In the genomic region with DNA sequence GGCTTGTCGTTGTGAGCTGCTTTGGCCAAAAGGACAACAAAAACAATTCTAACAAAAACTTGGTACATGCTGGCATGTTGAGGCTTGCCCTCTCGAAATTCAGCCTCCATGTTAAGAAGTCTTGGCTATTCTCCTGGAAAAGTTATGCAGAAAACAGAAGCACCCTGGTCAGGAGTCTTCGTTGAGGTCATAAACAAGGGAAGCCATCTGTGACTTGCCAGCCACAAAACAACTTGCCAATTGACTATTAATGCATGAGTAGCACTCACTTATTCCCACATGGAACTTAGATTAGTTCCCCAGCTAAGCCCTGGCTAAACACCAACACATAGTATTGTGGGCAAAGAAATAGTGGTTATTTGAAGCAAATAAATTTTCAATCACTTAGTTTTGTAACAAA, we compare ENCODE assay signal across 24 cellular contexts.
DNase-seq lines count a peak whose midpoint lies in the region; ATAC-seq and TF ChIP-seq lines count a peak whose summit lies in the region.
"Had no signal": no experiment of that assay in that cellular context is flagged by ENCODE, and none has a peak within 500 bp of the region (broad histone marks: within the 10 kb centered on the region; RNA-seq: fewer than 3 reads in every experiment).

No MANE protein-coding gene starts in this region.

- no peaks in the 10 kb centered on the region for H3K9me3 Mint-ChIP-seq in effector memory CD8-positive, alpha-beta T cell
- H3K9me3 Mint-ChIP-seq: activated naive CD4-positive, alpha-beta T cell treated with anti-CD3 and anti-CD28 coated beads, Interleukin-2, amount 50 U/mL, for 24 hours; activated T-helper 1 cell treated with anti-CD3 and anti-CD28 coated beads, Interleukin-12 subunit alpha, Interleukin-12 subunit beta, Interleukin-2, Interleukin-4 antibody, amounts not matched to agents 30 ng/mL and 10 ng/mL and 1 ng/mL, durations not matched to agents 14 hours and 24 hours and 36 hours; stimulated activated naive CD8-positive, alpha-beta T cell treated with anti-CD3 and anti-CD28 coated beads, Interleukin-15, Interleukin-2, amounts not matched to agents 100 ng/mL and 50 ng/mL, for 24 hours had no signal

- H3K4me3 ChIP-seq in astrocyte of the spinal cord (ENCODE audit: low read depth, low read length) = no peak overlapping the region
- H3K4me3 ChIP-seq: ascending aorta, prostate gland, upper lobe of right lung had no signal

- in situ Hi-C loops in astrocyte of the spinal cord (cut with HindIII; ENCODE audit: low sequenced_read_pairs) = no loop called here

- no peak overlapping the region for H3K27ac Mint-ChIP-seq in effector memory CD8-positive, alpha-beta T cell
- H3K27ac Mint-ChIP-seq: activated CD4-positive, alpha-beta T cell treated with anti-CD3 and anti-CD28 coated beads for 36 hours; activated naive CD4-positive, alpha-beta T cell treated with anti-CD3 and anti-CD28 coated beads, Interleukin-2, amount 50 U/mL, for 24 hours; activated T-helper 1 cell treated with anti-CD3 and anti-CD28 coated beads, Interleukin-12 subunit alpha, Interleukin-12 subunit beta, Interleukin-2, Interleukin-4 antibody, amounts not matched to agents 30 ng/mL and 10 ng/mL and 1 ng/mL, durations not matched to agents 14 hours and 24 hours and 36 hours; stimulated activated naive CD8-positive, alpha-beta T cell treated with anti-CD3 and anti-CD28 coated beads, Interleukin-15, Interleukin-2, amounts not matched to agents 100 ng/mL and 50 ng/mL, for 24 hours had no signal

- no peak overlapping the region for H3K4me3 Mint-ChIP-seq in effector memory CD8-positive, alpha-beta T cell
- H3K4me3 Mint-ChIP-seq: activated CD4-positive, alpha-beta T cell treated with anti-CD3 and anti-CD28 coated beads for 36 hours; activated naive CD4-positive, alpha-beta T cell treated with anti-CD3 and anti-CD28 coated beads, Interleukin-2, amount 50 U/mL, for 24 hours; activated T-helper 1 cell treated with anti-CD3 and anti-CD28 coated beads, Interleukin-12 subunit alpha, Interleukin-12 subunit beta, Interleukin-2, Interleukin-4 antibody, amounts not matched to agents 30 ng/mL and 10 ng/mL and 1 ng/mL, durations not matched to agents 14 hours and 24 hours and 36 hours; stimulated activated naive CD8-positive, alpha-beta T cell treated with anti-CD3 and anti-CD28 coated beads, Interleukin-15, Interleukin-2, amounts not matched to agents 100 ng/mL and 50 ng/mL, for 24 hours had no signal

- no peaks in the 10 kb centered on the region for H3K27me3 Mint-ChIP-seq in effector memory CD8-positive, alpha-beta T cell
- H3K27me3 Mint-ChIP-seq: activated CD4-positive, alpha-beta T cell treated with anti-CD3 and anti-CD28 coated beads for 36 hours; activated naive CD4-positive, alpha-beta T cell treated with anti-CD3 and anti-CD28 coated beads, Interleukin-2, amount 50 U/mL, for 24 hours; stimulated activated naive CD8-positive, alpha-beta T cell treated with anti-CD3 and anti-CD28 coated beads, Interleukin-15, Interleukin-2, amounts not matched to agents 100 ng/mL and 50 ng/mL, for 24 hours had no signal

- no peaks in the 10 kb centered on the region for H3K36me3 Mint-ChIP-seq in effector memory CD8-positive, alpha-beta T cell (ENCODE audit: insufficient read depth)
- H3K36me3 Mint-ChIP-seq: activated naive CD4-positive, alpha-beta T cell treated with anti-CD3 and anti-CD28 coated beads, Interleukin-2, amount 50 U/mL, for 24 hours had no signal

- H3K4me1 Mint-ChIP-seq in effector memory CD8-positive, alpha-beta T cell (ENCODE audit: low read depth in 2 of 2) = no peaks in the 10 kb centered on the region
- H3K4me1 Mint-ChIP-seq: activated CD4-positive, alpha-beta T cell treated with anti-CD3 and anti-CD28 coated beads for 36 hours; activated naive CD4-positive, alpha-beta T cell treated with anti-CD3 and anti-CD28 coated beads, Interleukin-2, amount 50 U/mL, for 24 hours had no signal

- DNase-seq in NCI-H2171 treated with DMSO at 0.1 percent for 48 hours (lab: John Stamatoyannopoulos, UW) = peak; percentile 14
- DNase-seq in NCI-H2171 (lab: John Stamatoyannopoulos, UW) = no peak
- peak; percentile 76 for DNase-seq in astrocyte of the spinal cord (ENCODE audit: low read depth, low spot score)
- DNase-seq in iris pigment epithelial cell (ENCODE audit: low read depth) = peak; percentile 24
- no peak for DNase-seq in effector memory CD8-positive, alpha-beta T cell
- DNase-seq: activated CD4-positive, alpha-beta T cell treated with anti-CD3 and anti-CD28 coated beads for 36 hours; Calu3; cortex of kidney; midbrain; NCI-H1417 treated with DMSO at 0.1 percent for 48 hours; NCI-H345; small intestine; stimulated activated CD4-positive, alpha-beta T cell treated with anti-CD3 and anti-CD28 coated beads, Interleukin-4, amount 100 ng/mL, for 24 hours; T-helper 1 cell; upper lobe of right lung had no signal

- no peak for ATAC-seq in effector memory CD8-positive, alpha-beta T cell (replicated peaks)
- ATAC-seq in GM18502 (IDR thresholded peaks at IDR 0.05; ENCODE audit: poor library complexity, unreplicated experiment) (no peak), HG03565 (IDR thresholded peaks at IDR 0.05; ENCODE audit: unreplicated experiment) (no peak), GM19463 (IDR thresholded peaks at IDR 0.05; ENCODE audit: unreplicated experiment) (no peak)
- ATAC-seq: activated CD4-positive, alpha-beta T cell treated with anti-CD3 and anti-CD28 coated beads for 36 hours; Panc1; upper lobe of right lung had no signal

- TF ChIP-seq CTCF in astrocyte of the spinal cord (IDR thresholded peaks at IDR 0.05; ENCODE audit: low read depth, low read length) = no peak

Comparison
In these comparisons a context has a peak if more than half of its experiments do, and no peak if none do; other contexts are left out.
1. DNase-seq: peak in NCI-H2171 treated with DMSO at 0.1 percent for 48 hours (single experiment), astrocyte of the spinal cord (single experiment) and iris pigment epithelial cell (single experiment); none in NCI-H2171 (single experiment) and effector memory CD8-positive, alpha-beta T cell (0 of 3).